ENCODE assay signal across 7 cellular contexts in the genomic region with DNA sequence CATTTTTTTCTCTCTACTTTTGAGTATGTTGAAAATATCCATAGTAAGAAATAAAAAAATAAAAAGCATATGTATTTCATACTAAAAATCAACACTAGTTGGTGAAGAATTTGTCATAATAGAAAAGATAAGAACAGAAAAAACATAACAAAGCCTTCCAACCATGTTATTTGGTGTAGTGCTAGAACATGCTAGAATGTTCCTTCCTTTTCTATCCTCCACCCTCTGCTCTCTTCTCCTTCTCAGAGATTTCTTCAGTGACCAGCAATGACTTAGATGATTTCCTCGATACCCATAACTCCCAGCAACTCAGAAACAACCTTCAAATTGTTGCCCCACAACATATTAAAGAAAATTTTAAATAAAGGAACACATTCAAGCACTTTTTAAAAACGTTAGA. TPM values are rescaled to one million over a fixed set of nuclear protein-coding genes. Genes with fewer than 3 reads are reported as not detected.
A peak's percentile ranks its signal among the peaks of the same experiment; 100 is the strongest.
DNase-seq lines count a peak whose midpoint lies in the region; ATAC-seq and TF ChIP-seq lines count a peak whose summit lies in the region.

No MANE protein-coding gene starts in this region.

- no peaks in the 10 kb centered on the region for H3K9me2 ChIP-seq in PC-3 (replicated peaks; ENCODE audit: low read length)

- H3K4me1 ChIP-seq in HAP-1 (peaks cover 37% of the 10 kb centered on the region), PC-3 (ENCODE audit: insufficient read depth, low read length) (peaks cover 31% of the 10 kb centered on the region), endocrine pancreas (ENCODE audit: control insufficient read depth, insufficient read depth, low read length) (peaks cover 7% of the 10 kb centered on the region)

- in situ Hi-C loops in HAP-1 (cut with MboI; ENCODE audit: low sequenced_read_pairs), result no loop called here

- H3K4me3 ChIP-seq in HAP-1, result peak overlapping the region; percentile 88
- peak overlapping the region; percentile 96 for H3K4me3 ChIP-seq in PC-3 (ENCODE audit: low read length)
- peak overlapping the region; percentile 80 for H3K4me3 ChIP-seq in endocrine pancreas (ENCODE audit: control insufficient read depth, insufficient read depth, low read length)
- peak overlapping the region; percentile 57 to 100 (median 93) for H3K4me3 ChIP-seq in skin epidermis

- peaks cover 9% of the 10 kb centered on the region; the same call in 1 of the 2 replicates for H4K20me1 ChIP-seq in PC-3 (ENCODE audit: low read length)

- DNase-seq in HAP-1 (ENCODE audit: low spot score in 2 of 2), result peak in 1 of 2 experiments; percentile 22
- peak; percentile 3 for DNase-seq in PC-3
- DNase-seq in activated CD4-positive, CD25-positive, alpha-beta regulatory T cell treated with anti-CD3 and anti-CD28 coated beads, Interleukin-2, amount 50 U/mL, for 72 hours, result no peak

- H3F3A ChIP-seq in PC-3 (ENCODE audit: low read length, unreplicated experiment), result no peaks in the 10 kb centered on the region

- no TSS peak for BruUV-seq in PC-3 (replicated peaks; lab: Mats Ljungman, UMichigan)

- H3K79me2 ChIP-seq in PC-3 (ENCODE audit: low read length), result peaks cover 72% of the 10 kb centered on the region

- ATAC-seq in PC-3 (no peak), GM19395 (IDR thresholded peaks at IDR 0.05; ENCODE audit: unreplicated experiment) (no peak), GM21528 (IDR thresholded peaks at IDR 0.05; ENCODE audit: low FRiP score, unreplicated experiment) (no peak)

- no peaks in the 10 kb centered on the region for H3K27me3 ChIP-seq in HAP-1 (ENCODE audit: low read depth)
- H3K27me3 ChIP-seq in PC-3 (ENCODE audit: low read length), result no peaks in the 10 kb centered on the region
- H3K27me3 ChIP-seq in endocrine pancreas (ENCODE audit: control insufficient read depth, insufficient read depth, low read length), result no peaks in the 10 kb centered on the region

- POLR2A ChIA-PET in PC-3 (lab: Charles Lee; ENCODE audit: unreplicated experiment), result no interaction called here

- CTCF ChIA-PET in PC-3 (lab: Charles Lee), result no interaction called here

- peak overlapping the region; percentile 31; the same call in 1 of the 2 replicates for H2AFZ ChIP-seq in PC-3 (ENCODE audit: low read length)

- no peak overlapping the region for H3K27ac ChIP-seq in PC-3 (ENCODE audit: low read length)
- peak overlapping the region in 9 of 21 experiments; percentile 25 to 96 (median 91) for H3K27ac ChIP-seq in skin epidermis

- no peak for TF ChIP-seq CTCF in PC-3 (conservative IDR thresholded peaks at IDR 0.05; ENCODE audit: low read depth, low read length)

- H3K4me2 ChIP-seq in PC-3 (ENCODE audit: low read length), result peak overlapping the region; percentile 87

- H3K36me3 ChIP-seq in HAP-1 (replicated peaks) (peaks cover 5% of the 10 kb centered on the region; the same call in 1 of the 2 replicates), PC-3 (ENCODE audit: low read depth, low read length) (no peaks in the 10 kb centered on the region), endocrine pancreas (ENCODE audit: control insufficient read depth, insufficient read depth, low read length) (no peaks in the 10 kb centered on the region)

- peak overlapping the region; percentile 82; the same call in 1 of the 2 replicates for H3K9ac ChIP-seq in PC-3 (ENCODE audit: low read length)
- no peak overlapping the region for H3K9ac ChIP-seq in endocrine pancreas (ENCODE audit: control insufficient read depth, insufficient read depth, low read length)

- intact Hi-C loops in PC-3 (cut with micrococcal nuclease), result loop anchor here (5.0 kb wide), 1 partner anchor 255 kb away; no protein-coding TSS in a partner anchor

- no peaks in the 10 kb centered on the region for H3K9me3 ChIP-seq in HAP-1
- no peaks in the 10 kb centered on the region for H3K9me3 ChIP-seq in PC-3 (ENCODE audit: low read length)
- no peaks in the 10 kb centered on the region for H3K9me3 ChIP-seq in endocrine pancreas (ENCODE audit: control insufficient read depth, low read length)

RNA-seq across cellular contexts. Expression of gene ZC3HAV1, which starts 2.6 kb away (rescaled TPM):
- total RNA-seq in PC-3 (2014; rRNA removed), result 19.6 and 25.0 TPM in 2 replicates
